ENCODE assay signal across 1 cellular context in the genomic region with DNA sequence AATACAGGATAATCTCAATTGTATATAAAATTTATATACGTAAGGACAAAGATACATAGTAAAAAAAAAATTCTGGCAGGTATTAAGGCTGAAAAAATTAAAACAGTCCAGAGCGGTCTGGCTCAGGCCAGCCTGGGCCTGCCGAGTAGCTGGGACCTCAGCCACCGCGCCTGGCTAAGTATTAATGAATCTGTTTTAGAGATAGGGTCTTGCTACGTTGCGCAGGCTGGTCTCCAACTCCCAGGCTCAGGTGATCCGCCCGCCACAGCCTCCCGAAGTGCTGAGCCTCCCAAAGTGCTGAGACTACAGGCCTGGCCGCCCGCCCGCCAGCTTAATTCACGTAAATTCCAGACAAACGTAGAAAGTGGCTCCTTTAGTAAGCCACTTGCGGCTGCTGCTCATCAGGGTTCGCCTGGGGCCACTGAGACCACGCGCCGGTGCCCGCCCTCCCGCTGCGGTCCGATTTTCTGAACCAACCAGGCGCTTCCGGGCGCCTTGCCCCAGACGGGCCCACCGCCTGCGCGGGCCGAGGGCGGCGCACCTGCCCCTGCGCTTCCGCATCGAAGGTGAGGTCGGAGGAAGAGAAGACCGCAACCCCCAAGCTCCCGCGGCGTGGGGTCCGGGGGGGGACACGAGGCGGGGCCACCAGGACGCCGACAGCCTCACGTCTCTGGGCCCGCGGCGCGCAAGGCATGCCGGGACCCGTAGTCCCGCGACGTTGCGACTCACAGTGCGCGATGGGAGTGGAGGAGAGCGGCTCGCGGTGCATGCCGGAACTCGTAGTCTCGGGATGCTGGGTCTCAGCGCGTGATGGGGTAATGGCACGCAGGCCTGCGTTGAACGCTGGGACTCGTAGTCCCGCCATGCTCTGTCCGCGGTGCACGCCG.
TF ChIP-seq lines count a peak whose summit lies in the region.

No MANE protein-coding gene starts in this region.

TF ChIP-seq in HepG2, 621 proteins besides CTCF, POLR2A, EP300 and RAD21 (continued from another document and continues in another):
- TF ChIP-seq HNRNPH1 (optimal IDR thresholded peaks at IDR 0.05; ENCODE audit: low read depth, low read length) = no peak
- TF ChIP-seq SRSF4 (IDR thresholded peaks at IDR 0.05; ENCODE audit: low read depth, low read length, poor library complexity, severe bottlenecking) = no peak
- no peak for TF ChIP-seq GATA4 (IDR thresholded peaks at IDR 0.05; ENCODE audit: borderline replicate concordance, low read depth)
- TF ChIP-seq NFATC3 (CRISPR knock-in tag; IDR thresholded peaks at IDR 0.05) = no peak
- peak; percentile 87; the same call in 1 of the 2 replicates for TF ChIP-seq ZNF589 (CRISPR knock-in tag; conservative IDR thresholded peaks at IDR 0.05)
- peak; percentile 81 for TF ChIP-seq WIZ (CRISPR knock-in tag; IDR thresholded peaks at IDR 0.05)
- TF ChIP-seq, protein P1, sequence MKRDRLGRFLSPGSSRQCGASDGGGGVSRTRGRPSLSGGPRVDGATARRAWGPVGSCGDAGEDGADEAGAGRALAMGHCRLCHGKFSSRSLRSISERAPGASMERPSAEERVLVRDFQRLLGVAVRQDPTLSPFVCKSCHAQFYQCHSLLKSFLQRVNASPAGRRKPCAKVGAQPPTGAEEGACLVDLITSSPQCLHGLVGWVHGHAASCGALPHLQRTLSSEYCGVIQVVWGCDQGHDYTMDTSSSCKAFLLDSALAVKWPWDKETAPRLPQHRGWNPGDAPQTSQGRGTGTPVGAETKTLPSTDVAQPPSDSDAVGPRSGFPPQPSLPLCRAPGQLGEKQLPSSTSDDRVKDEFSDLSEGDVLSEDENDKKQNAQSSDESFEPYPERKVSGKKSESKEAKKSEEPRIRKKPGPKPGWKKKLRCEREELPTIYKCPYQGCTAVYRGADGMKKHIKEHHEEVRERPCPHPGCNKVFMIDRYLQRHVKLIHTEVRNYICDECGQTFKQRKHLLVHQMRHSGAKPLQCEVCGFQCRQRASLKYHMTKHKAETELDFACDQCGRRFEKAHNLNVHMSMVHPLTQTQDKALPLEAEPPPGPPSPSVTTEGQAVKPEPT (CRISPR knock-in tag; IDR thresholded peaks at IDR 0.05; ENCODE audit: low read depth) = no peak
- peak; percentile 54; the same call in 1 of the 2 replicates for TF ChIP-seq KLF15 (CRISPR knock-in tag; IDR thresholded peaks at IDR 0.05; ENCODE audit: borderline replicate concordance)
- TF ChIP-seq, protein P2, sequence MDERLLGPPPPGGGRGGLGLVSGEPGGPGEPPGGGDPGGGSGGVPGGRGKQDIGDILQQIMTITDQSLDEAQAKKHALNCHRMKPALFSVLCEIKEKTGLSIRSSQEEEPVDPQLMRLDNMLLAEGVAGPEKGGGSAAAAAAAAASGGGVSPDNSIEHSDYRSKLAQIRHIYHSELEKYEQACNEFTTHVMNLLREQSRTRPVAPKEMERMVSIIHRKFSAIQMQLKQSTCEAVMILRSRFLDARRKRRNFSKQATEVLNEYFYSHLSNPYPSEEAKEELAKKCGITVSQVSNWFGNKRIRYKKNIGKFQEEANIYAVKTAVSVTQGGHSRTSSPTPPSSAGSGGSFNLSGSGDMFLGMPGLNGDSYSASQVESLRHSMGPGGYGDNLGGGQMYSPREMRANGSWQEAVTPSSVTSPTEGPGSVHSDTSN (CRISPR knock-in tag; IDR thresholded peaks at IDR 0.05) = no peak
- TF ChIP-seq ETV6 (CRISPR knock-in tag; conservative IDR thresholded peaks at IDR 0.05) = peak; percentile 92
- TF ChIP-seq CBX2 (IDR thresholded peaks at IDR 0.05; ENCODE audit: low read depth, low read length) = no peak
- no peak for TF ChIP-seq CBX2 (CRISPR knock-in tag; IDR thresholded peaks at IDR 0.05; ENCODE audit: low read depth)
- TF ChIP-seq, protein P3, sequence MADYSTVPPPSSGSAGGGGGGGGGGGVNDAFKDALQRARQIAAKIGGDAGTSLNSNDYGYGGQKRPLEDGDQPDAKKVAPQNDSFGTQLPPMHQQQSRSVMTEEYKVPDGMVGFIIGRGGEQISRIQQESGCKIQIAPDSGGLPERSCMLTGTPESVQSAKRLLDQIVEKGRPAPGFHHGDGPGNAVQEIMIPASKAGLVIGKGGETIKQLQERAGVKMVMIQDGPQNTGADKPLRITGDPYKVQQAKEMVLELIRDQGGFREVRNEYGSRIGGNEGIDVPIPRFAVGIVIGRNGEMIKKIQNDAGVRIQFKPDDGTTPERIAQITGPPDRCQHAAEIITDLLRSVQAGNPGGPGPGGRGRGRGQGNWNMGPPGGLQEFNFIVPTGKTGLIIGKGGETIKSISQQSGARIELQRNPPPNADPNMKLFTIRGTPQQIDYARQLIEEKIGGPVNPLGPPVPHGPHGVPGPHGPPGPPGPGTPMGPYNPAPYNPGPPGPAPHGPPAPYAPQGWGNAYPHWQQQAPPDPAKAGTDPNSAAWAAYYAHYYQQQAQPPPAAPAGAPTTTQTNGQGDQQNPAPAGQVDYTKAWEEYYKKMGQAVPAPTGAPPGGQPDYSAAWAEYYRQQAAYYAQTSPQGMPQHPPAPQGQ (CRISPR knock-in tag; IDR thresholded peaks at IDR 0.05; ENCODE audit: borderline replicate concordance) = 0 out of 2 replicates have a peak, but pooled peaks have one; percentile 33
- TF ChIP-seq, protein P4, sequence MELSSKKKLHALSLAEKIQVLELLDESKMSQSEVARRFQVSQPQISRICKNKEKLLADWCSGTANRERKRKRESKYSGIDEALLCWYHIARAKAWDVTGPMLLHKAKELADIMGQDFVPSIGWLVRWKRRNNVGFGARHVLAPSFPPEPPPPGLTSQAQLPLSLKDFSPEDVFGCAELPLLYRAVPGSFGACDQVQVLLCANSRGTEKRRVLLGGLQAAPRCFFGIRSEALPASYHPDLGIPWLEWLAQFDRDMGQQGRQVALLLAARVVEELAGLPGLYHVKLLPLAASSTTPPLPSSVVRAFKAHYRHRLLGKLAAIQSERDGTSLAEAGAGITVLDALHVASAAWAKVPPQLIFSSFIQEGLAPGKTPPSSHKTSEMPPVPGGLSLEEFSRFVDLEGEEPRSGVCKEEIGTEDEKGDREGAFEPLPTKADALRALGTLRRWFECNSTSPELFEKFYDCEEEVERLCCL (CRISPR knock-in tag; IDR thresholded peaks at IDR 0.05; ENCODE audit: borderline replicate concordance) = no peak
- TF ChIP-seq RCOR2 (CRISPR knock-in tag; IDR thresholded peaks at IDR 0.05) = no peak
- TF ChIP-seq PAF1 (CRISPR knock-in tag; IDR thresholded peaks at IDR 0.05) = no peak
- no peak for TF ChIP-seq HMG20A (CRISPR knock-in tag; IDR thresholded peaks at IDR 0.05; ENCODE audit: borderline replicate concordance)
- no peak for TF ChIP-seq ZNF660 (CRISPR knock-in tag; IDR thresholded peaks at IDR 0.05; ENCODE audit: borderline replicate concordance, low read depth)
- TF ChIP-seq, protein P5, sequence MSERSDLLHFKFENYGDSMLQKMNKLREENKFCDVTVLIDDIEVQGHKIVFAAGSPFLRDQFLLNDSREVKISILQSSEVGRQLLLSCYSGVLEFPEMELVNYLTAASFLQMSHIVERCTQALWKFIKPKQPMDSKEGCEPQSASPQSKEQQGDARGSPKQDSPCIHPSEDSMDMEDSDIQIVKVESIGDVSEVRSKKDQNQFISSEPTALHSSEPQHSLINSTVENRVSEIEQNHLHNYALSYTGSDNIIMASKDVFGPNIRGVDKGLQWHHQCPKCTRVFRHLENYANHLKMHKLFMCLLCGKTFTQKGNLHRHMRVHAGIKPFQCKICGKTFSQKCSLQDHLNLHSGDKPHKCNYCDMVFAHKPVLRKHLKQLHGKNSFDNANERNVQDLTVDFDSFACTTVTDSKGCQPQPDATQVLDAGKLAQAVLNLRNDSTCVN (CRISPR knock-in tag; IDR thresholded peaks at IDR 0.05; ENCODE audit: borderline replicate concordance) = 0 out of 2 replicates have a peak, but pooled peaks have one; percentile 18
- TF ChIP-seq, protein P6, sequence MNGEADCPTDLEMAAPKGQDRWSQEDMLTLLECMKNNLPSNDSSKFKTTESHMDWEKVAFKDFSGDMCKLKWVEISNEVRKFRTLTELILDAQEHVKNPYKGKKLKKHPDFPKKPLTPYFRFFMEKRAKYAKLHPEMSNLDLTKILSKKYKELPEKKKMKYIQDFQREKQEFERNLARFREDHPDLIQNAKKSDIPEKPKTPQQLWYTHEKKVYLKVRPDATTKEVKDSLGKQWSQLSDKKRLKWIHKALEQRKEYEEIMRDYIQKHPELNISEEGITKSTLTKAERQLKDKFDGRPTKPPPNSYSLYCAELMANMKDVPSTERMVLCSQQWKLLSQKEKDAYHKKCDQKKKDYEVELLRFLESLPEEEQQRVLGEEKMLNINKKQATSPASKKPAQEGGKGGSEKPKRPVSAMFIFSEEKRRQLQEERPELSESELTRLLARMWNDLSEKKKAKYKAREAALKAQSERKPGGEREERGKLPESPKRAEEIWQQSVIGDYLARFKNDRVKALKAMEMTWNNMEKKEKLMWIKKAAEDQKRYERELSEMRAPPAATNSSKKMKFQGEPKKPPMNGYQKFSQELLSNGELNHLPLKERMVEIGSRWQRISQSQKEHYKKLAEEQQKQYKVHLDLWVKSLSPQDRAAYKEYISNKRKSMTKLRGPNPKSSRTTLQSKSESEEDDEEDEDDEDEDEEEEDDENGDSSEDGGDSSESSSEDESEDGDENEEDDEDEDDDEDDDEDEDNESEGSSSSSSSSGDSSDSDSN (CRISPR knock-in tag; IDR thresholded peaks at IDR 0.05) = peak; percentile 99
- no peak for TF ChIP-seq KDM6A (CRISPR knock-in tag; IDR thresholded peaks at IDR 0.05; ENCODE audit: low read depth)
- peak; percentile 88 for TF ChIP-seq KAT7 (CRISPR knock-in tag; IDR thresholded peaks at IDR 0.05; ENCODE audit: borderline replicate concordance)
- TF ChIP-seq MTA3 (CRISPR knock-in tag; IDR thresholded peaks at IDR 0.05) = no peak
- TF ChIP-seq YEATS4 (CRISPR knock-in tag; IDR thresholded peaks at IDR 0.05; ENCODE audit: borderline replicate concordance) = peak; percentile 89; the same call in 1 of the 2 replicates
- TF ChIP-seq JUND (CRISPR knock-in tag; IDR thresholded peaks at IDR 0.05) = peak; percentile 65; the same call in 1 of the 2 replicates
- TF ChIP-seq, protein P7, sequence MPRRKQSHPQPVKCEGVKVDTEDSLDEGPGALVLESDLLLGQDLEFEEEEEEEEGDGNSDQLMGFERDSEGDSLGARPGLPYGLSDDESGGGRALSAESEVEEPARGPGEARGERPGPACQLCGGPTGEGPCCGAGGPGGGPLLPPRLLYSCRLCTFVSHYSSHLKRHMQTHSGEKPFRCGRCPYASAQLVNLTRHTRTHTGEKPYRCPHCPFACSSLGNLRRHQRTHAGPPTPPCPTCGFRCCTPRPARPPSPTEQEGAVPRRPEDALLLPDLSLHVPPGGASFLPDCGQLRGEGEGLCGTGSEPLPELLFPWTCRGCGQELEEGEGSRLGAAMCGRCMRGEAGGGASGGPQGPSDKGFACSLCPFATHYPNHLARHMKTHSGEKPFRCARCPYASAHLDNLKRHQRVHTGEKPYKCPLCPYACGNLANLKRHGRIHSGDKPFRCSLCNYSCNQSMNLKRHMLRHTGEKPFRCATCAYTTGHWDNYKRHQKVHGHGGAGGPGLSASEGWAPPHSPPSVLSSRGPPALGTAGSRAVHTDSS (CRISPR knock-in tag; conservative IDR thresholded peaks at IDR 0.05) = no peak
- TF ChIP-seq ZBTB21 (CRISPR knock-in tag; IDR thresholded peaks at IDR 0.05) = no peak; the same call in 1 of the 2 replicates
- TF ChIP-seq, protein P8, sequence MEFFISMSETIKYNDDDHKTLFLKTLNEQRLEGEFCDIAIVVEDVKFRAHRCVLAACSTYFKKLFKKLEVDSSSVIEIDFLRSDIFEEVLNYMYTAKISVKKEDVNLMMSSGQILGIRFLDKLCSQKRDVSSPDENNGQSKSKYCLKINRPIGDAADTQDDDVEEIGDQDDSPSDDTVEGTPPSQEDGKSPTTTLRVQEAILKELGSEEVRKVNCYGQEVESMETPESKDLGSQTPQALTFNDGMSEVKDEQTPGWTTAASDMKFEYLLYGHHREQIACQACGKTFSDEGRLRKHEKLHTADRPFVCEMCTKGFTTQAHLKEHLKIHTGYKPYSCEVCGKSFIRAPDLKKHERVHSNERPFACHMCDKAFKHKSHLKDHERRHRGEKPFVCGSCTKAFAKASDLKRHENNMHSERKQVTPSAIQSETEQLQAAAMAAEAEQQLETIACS (CRISPR knock-in tag; IDR thresholded peaks at IDR 0.05) = peak; percentile 58; the same call in 1 of the 2 replicates
- no peak for TF ChIP-seq ZNF326 (CRISPR knock-in tag; IDR thresholded peaks at IDR 0.05; ENCODE audit: borderline replicate concordance)
- TF ChIP-seq, protein P9, sequence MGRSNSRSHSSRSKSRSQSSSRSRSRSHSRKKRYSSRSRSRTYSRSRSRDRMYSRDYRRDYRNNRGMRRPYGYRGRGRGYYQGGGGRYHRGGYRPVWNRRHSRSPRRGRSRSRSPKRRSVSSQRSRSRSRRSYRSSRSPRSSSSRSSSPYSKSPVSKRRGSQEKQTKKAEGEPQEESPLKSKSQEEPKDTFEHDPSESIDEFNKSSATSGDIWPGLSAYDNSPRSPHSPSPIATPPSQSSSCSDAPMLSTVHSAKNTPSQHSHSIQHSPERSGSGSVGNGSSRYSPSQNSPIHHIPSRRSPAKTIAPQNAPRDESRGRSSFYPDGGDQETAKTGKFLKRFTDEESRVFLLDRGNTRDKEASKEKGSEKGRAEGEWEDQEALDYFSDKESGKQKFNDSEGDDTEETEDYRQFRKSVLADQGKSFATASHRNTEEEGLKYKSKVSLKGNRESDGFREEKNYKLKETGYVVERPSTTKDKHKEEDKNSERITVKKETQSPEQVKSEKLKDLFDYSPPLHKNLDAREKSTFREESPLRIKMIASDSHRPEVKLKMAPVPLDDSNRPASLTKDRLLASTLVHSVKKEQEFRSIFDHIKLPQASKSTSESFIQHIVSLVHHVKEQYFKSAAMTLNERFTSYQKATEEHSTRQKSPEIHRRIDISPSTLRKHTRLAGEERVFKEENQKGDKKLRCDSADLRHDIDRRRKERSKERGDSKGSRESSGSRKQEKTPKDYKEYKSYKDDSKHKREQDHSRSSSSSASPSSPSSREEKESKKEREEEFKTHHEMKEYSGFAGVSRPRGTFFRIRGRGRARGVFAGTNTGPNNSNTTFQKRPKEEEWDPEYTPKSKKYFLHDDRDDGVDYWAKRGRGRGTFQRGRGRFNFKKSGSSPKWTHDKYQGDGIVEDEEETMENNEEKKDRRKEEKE (IDR thresholded peaks at IDR 0.05) = no peak
- TF ChIP-seq CBX5 (CRISPR knock-in tag; IDR thresholded peaks at IDR 0.05; ENCODE audit: borderline replicate concordance) = peak; percentile 35; the same call in 1 of the 2 replicates
- TF ChIP-seq SYNCRIP (IDR thresholded peaks at IDR 0.05; ENCODE audit: insufficient read depth, low read depth, low read length) = no peak
- TF ChIP-seq ZNF335 (CRISPR knock-in tag; IDR thresholded peaks at IDR 0.05) = peak; percentile 84
- TF ChIP-seq, protein P10, sequence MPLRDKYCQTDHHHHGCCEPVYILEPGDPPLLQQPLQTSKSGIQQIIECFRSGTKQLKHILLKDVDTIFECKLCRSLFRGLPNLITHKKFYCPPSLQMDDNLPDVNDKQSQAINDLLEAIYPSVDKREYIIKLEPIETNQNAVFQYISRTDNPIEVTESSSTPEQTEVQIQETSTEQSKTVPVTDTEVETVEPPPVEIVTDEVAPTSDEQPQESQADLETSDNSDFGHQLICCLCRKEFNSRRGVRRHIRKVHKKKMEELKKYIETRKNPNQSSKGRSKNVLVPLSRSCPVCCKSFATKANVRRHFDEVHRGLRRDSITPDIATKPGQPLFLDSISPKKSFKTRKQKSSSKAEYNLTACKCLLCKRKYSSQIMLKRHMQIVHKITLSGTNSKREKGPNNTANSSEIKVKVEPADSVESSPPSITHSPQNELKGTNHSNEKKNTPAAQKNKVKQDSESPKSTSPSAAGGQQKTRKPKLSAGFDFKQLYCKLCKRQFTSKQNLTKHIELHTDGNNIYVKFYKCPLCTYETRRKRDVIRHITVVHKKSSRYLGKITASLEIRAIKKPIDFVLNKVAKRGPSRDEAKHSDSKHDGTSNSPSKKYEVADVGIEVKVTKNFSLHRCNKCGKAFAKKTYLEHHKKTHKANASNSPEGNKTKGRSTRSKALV (CRISPR knock-in tag; IDR thresholded peaks at IDR 0.05) = peak; percentile 89
- no peak for TF ChIP-seq KLF9 (CRISPR knock-in tag; IDR thresholded peaks at IDR 0.05; ENCODE audit: low read depth)
- no peak for TF ChIP-seq ZNF20 (CRISPR knock-in tag; IDR thresholded peaks at IDR 0.05)
- peak; percentile 48; the same call in 1 of the 2 replicates for TF ChIP-seq MED13 (CRISPR knock-in tag; IDR thresholded peaks at IDR 0.05)
